28 cellular contexts compared by ENCODE assay signal in genomic region chr12:95070378-95070777, GRCh38.
"Had no signal": no experiment of that assay in that cellular context is flagged by ENCODE, and none has a peak within 500 bp of the region (broad histone marks: within the 10 kb centered on the region; RNA-seq: fewer than 3 reads in every experiment).

No MANE protein-coding gene starts in this region.

- H3K27me3 ChIP-seq: breast epithelium, gastroesophageal sphincter, hepatocyte, neural progenitor cell, sigmoid colon, upper lobe of right lung had no signal

- H3K36me3 ChIP-seq: breast epithelium had no signal

- H3K4me1 ChIP-seq: breast epithelium, parathyroid adenoma, psoas muscle, upper lobe of right lung had no signal

- H3K4me2 ChIP-seq: hepatocyte, neural progenitor cell had no signal

- ATAC-seq: activated CD4-positive, alpha-beta T cell treated with anti-CD3 and anti-CD28 coated beads for 36 hours; activated CD8-positive, alpha-beta T cell treated with anti-CD3 and anti-CD28 coated beads, Interleukin-2, amount 10 ng/mL, durations not matched to agents 7 days and 5 days; activated T-cell treated with anti-CD3 and anti-CD28 coated beads, Interleukin-2, amount 50 U/mL, for 72 hours; gastroesophageal sphincter; psoas muscle; stimulated activated memory B cell treated with anti-CD40 and anti-IgM and Interleukin-4, amounts not matched to agents 10 μg/mL and 1 μg/mL and 100 μg/mL, for 72 hours; stimulated activated naive CD8-positive, alpha-beta T cell treated with anti-CD3 and anti-CD28 coated beads, Interleukin-15, amount 100 ng/mL, for 72 hours; upper lobe of right lung had no signal

- H2AFZ ChIP-seq: hepatocyte, neural progenitor cell, parathyroid adenoma had no signal

- H3K9me3 ChIP-seq: breast epithelium, gastroesophageal sphincter, left ventricle myocardium inferior, psoas muscle, sigmoid colon, upper lobe of right lung had no signal

- H3K9me3 Mint-ChIP-seq: activated T-cell treated with anti-CD3 and anti-CD28 coated beads, Interleukin-2, amount 50 U/mL, for 72 hours; neural progenitor cell; stimulated activated memory B cell treated with anti-CD40 and anti-IgM and Interleukin-4, amounts not matched to agents 10 μg/mL and 1 μg/mL and 100 μg/mL, for 72 hours; stimulated activated naive CD8-positive, alpha-beta T cell treated with anti-CD3 and anti-CD28 coated beads, Interleukin-15, amount 100 ng/mL, for 72 hours had no signal

- H3K4me3 ChIP-seq: breast epithelium, gastroesophageal sphincter, hepatocyte, left ventricle myocardium inferior, lung, neural progenitor cell, psoas muscle, sigmoid colon, upper lobe of right lung had no signal

- H3K9ac ChIP-seq: neural progenitor cell, parathyroid adenoma had no signal

- H3K4me3 Mint-ChIP-seq: activated CD4-positive, alpha-beta T cell treated with anti-CD3 and anti-CD28 coated beads for 36 hours; activated CD8-positive, alpha-beta T cell treated with anti-CD3 and anti-CD28 coated beads, Interleukin-2, amount 10 ng/mL, durations not matched to agents 7 days and 5 days; neural progenitor cell; stimulated activated memory B cell treated with anti-CD40 and anti-IgM and Interleukin-4, amounts not matched to agents 10 μg/mL and 1 μg/mL and 100 μg/mL, for 72 hours; stimulated activated naive CD8-positive, alpha-beta T cell treated with anti-CD3 and anti-CD28 coated beads, Interleukin-15, amount 100 ng/mL, for 72 hours had no signal

- H3K27ac Mint-ChIP-seq: activated CD4-positive, alpha-beta T cell treated with anti-CD3 and anti-CD28 coated beads for 36 hours; activated CD8-positive, alpha-beta T cell treated with anti-CD3 and anti-CD28 coated beads, Interleukin-2, amount 10 ng/mL, durations not matched to agents 7 days and 5 days; activated T-cell treated with anti-CD3 and anti-CD28 coated beads, Interleukin-2, amount 50 U/mL, for 72 hours; neural progenitor cell; stimulated activated memory B cell treated with anti-CD40 and anti-IgM and Interleukin-4, amounts not matched to agents 10 μg/mL and 1 μg/mL and 100 μg/mL, for 72 hours; stimulated activated naive CD8-positive, alpha-beta T cell treated with anti-CD3 and anti-CD28 coated beads, Interleukin-15, amount 100 ng/mL, for 72 hours had no signal

- DNase-seq: activated CD4-positive, alpha-beta T cell treated with anti-CD3 and anti-CD28 coated beads for 36 hours; activated CD4-positive, CD25-positive, alpha-beta regulatory T cell; activated CD8-positive, alpha-beta T cell treated with anti-CD3 and anti-CD28 coated beads, Interleukin-2, amount 10 ng/mL, durations not matched to agents 7 days and 5 days; activated naive CD4-positive, alpha-beta T cell; activated T-cell treated with anti-CD3 and anti-CD28 coated beads for 4 hours; activated T-cell treated with anti-CD3 and anti-CD28 coated beads, Interleukin-2, amount 50 U/mL, for 72 hours; amniotic stem cell; central memory CD4-positive, alpha-beta T cell; islet precursor cell; left ventricle myocardium inferior; mesendoderm; occipital lobe; psoas muscle; sigmoid colon; small intestine; stimulated activated CD4-positive, alpha-beta T cell treated with anti-CD3 and anti-CD28 coated beads, Interleukin-4, amount 100 ng/mL, for 4 hours; stimulated activated CD8-positive, alpha-beta memory T cell treated with anti-CD3 and anti-CD28 coated beads, Interleukin-4, amount 100 ng/mL, for 48 hours; stimulated activated naive CD8-positive, alpha-beta T cell treated with anti-CD3 and anti-CD28 coated beads, Interleukin-15, amount 100 ng/mL, for 72 hours; substantia nigra; T-helper 2 cell; upper lobe of right lung had no signal

- H3K27me3 Mint-ChIP-seq: activated CD4-positive, alpha-beta T cell treated with anti-CD3 and anti-CD28 coated beads for 36 hours; stimulated activated memory B cell treated with anti-CD40 and anti-IgM and Interleukin-4, amounts not matched to agents 10 μg/mL and 1 μg/mL and 100 μg/mL, for 72 hours; stimulated activated naive CD8-positive, alpha-beta T cell treated with anti-CD3 and anti-CD28 coated beads, Interleukin-15, amount 100 ng/mL, for 72 hours had no signal

- H3K27ac ChIP-seq: breast epithelium, gastroesophageal sphincter, hepatocyte, left ventricle myocardium inferior, neural progenitor cell, parathyroid adenoma, psoas muscle, sigmoid colon, upper lobe of right lung had no signal
